1 cellular context compared by ENCODE assay signal in the genomic region with DNA sequence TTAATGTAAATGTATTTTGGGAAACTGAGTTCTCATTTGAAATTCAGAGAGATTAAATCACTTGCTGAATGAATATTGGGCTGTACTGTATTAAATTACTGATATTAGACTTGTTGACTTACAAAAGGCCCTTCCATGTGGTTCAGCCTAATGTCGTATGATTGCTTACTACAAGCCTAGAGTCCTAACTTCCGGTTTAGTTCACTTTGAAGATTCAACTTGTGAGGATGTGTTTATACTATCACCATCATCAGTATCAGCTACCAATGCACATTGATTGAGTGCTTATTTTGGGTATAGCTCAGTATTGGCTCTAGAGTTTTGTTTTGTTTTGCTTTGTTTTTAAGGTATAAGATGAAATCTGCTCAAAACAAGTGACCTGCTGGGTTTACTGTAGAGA.
TF ChIP-seq lines count a peak whose summit lies in the region.

No MANE protein-coding gene starts in this region.

TF ChIP-seq in GM12878, 131 proteins besides CTCF, POLR2A, EP300 and RAD21:
- TF ChIP-seq IKZF1 (conservative IDR thresholded peaks at IDR 0.05): no peak
- TF ChIP-seq KLF5 (IDR thresholded peaks at IDR 0.05; ENCODE audit: partially characterized antibody): no peak
- no peak for TF ChIP-seq BCL3 (IDR thresholded peaks at IDR 0.05; ENCODE audit: borderline replicate concordance, insufficient read depth, low read depth, low read length, poor library complexity, severe bottlenecking)
- TF ChIP-seq SREBF1 (IDR thresholded peaks at IDR 0.05; ENCODE audit: low read length): no peak
- TF ChIP-seq YBX1 (IDR thresholded peaks at IDR 0.05): no peak
- TF ChIP-seq TCF3 (IDR thresholded peaks at IDR 0.05; ENCODE audit: borderline replicate concordance, insufficient read depth, low read depth, low read length): no peak
- TF ChIP-seq EGR1 (IDR thresholded peaks at IDR 0.05; ENCODE audit: borderline replicate concordance in 1 of 2, low read depth in 2 of 2, low read length in 2 of 2): no peak
- TF ChIP-seq STAT1 (conservative IDR thresholded peaks at IDR 0.05): no peak
- TF ChIP-seq SIX5 (IDR thresholded peaks at IDR 0.05; ENCODE audit: low read depth, low read length, severe bottlenecking): no peak
- no peak for TF ChIP-seq FOXM1 (IDR thresholded peaks at IDR 0.05; ENCODE audit: low read depth, low read length)
- TF ChIP-seq FOS (IDR thresholded peaks at IDR 0.05; ENCODE audit: borderline replicate concordance, extremely low read depth, insufficient read length): no peak
- no peak for TF ChIP-seq FOXK2 (IDR thresholded peaks at IDR 0.05)
- TF ChIP-seq NBN (IDR thresholded peaks at IDR 0.05): no peak
- no peak for TF ChIP-seq POLR2AphosphoS5 (IDR thresholded peaks at IDR 0.05; ENCODE audit: low read length)
- TF ChIP-seq SMC3 (IDR thresholded peaks at IDR 0.05; ENCODE audit: borderline replicate concordance, low read length): no peak
- TF ChIP-seq SP1 (IDR thresholded peaks at IDR 0.05; ENCODE audit: low read depth, low read length): no peak
- TF ChIP-seq PBX3 (IDR thresholded peaks at IDR 0.05; ENCODE audit: insufficient replicate concordance, low read depth, low read length): no peak
- TF ChIP-seq SREBF2 (IDR thresholded peaks at IDR 0.05; ENCODE audit: low read length): no peak
- TF ChIP-seq PAX5 (IDR thresholded peaks at IDR 0.05; ENCODE audit: borderline replicate concordance, low read depth, low read length): no peak
- TF ChIP-seq CBX3 (IDR thresholded peaks at IDR 0.05; ENCODE audit: borderline replicate concordance, low read depth): no peak
